In genomic region chr22:47038206-47038835, GRCh38 we compare ENCODE assay signal across 1 cellular context.
TF ChIP-seq lines count a peak whose summit lies in the region.

No MANE protein-coding gene starts in this region.

TF ChIP-seq in HepG2, 621 proteins besides CTCF, POLR2A, EP300 and RAD21 (continued from another document):
- TF ChIP-seq ATF2 (CRISPR knock-in tag; IDR thresholded peaks at IDR 0.05) = no peak
